In genomic region chr17:28906276-28907051, GRCh38 we compare ENCODE assay signal across 13 cellular contexts. TPM values are rescaled to one million over a fixed set of nuclear protein-coding genes. Genes with fewer than 3 reads are reported as not detected.
A peak's percentile ranks its signal among the peaks of the same experiment; 100 is the strongest.
DNase-seq lines count a peak whose midpoint lies in the region; ATAC-seq and TF ChIP-seq lines count a peak whose summit lies in the region.
"Had no signal": no experiment of that assay in that cellular context is flagged by ENCODE, and none has a peak within 500 bp of the region (broad histone marks: within the 10 kb centered on the region; RNA-seq: fewer than 3 reads in every experiment).

No MANE protein-coding gene starts in this region.

- H3K9me3 ChIP-seq in vagina = no peaks in the 10 kb centered on the region

- H3K27ac ChIP-seq in vagina = peak overlapping the region; percentile 84

- no peak for DNase-seq in activated naive CD8-positive, alpha-beta T cell treated with anti-CD3 and anti-CD28 coated beads for 36 hours
- DNase-seq in mesothelial cell of epicardium (ENCODE audit: low spot score in 2 of 2, unreplicated experiment in 2 of 2) (no peak), vagina (ENCODE audit: extremely low spot score in 2 of 2) (no peak), DMS153 treated with DMSO at 0.1 percent for 48 hours (lab: John Stamatoyannopoulos, UW; ENCODE audit: unreplicated experiment) (no peak)
- DNase-seq: COR-L47; GDM1; left colon; NCI-H2081; NCI-H748 treated with DMSO at 0.1 percent for 48 hours; stimulated activated CD4-positive, alpha-beta T cell treated with anti-CD3 and anti-CD28 coated beads, Interleukin-2, amount 100 ng/mL, for 24 hours; stimulated activated CD8-positive, alpha-beta memory T cell treated with anti-CD3 and anti-CD28 coated beads, Interleukin-4, amount 100 ng/mL, for 48 hours had no signal

- no peak for ATAC-seq in GM18909 (IDR thresholded peaks at IDR 0.05; ENCODE audit: poor library complexity, unreplicated experiment)

- H3K4me1 Mint-ChIP-seq in activated naive CD8-positive, alpha-beta T cell (ENCODE audit: low read depth) = peaks cover 12% of the 10 kb centered on the region
- H3K4me1 Mint-ChIP-seq in activated naive CD8-positive, alpha-beta T cell treated with anti-CD3 and anti-CD28 coated beads for 36 hours = peaks cover 13% of the 10 kb centered on the region
- peaks cover 10% of the 10 kb centered on the region for H3K4me1 Mint-ChIP-seq in mesothelial cell of epicardium

- no peak for TF ChIP-seq POLR2A in vagina (IDR thresholded peaks at IDR 0.05)

- H3K36me3 Mint-ChIP-seq in activated naive CD8-positive, alpha-beta T cell = no peaks in the 10 kb centered on the region
- H3K36me3 Mint-ChIP-seq in activated naive CD8-positive, alpha-beta T cell treated with anti-CD3 and anti-CD28 coated beads for 36 hours = peaks cover 9% of the 10 kb centered on the region
- H3K36me3 Mint-ChIP-seq in mesothelial cell of epicardium = peaks cover 27% of the 10 kb centered on the region

- no peak overlapping the region for H3K4me3 Mint-ChIP-seq in activated naive CD8-positive, alpha-beta T cell
- no peak overlapping the region for H3K4me3 Mint-ChIP-seq in activated naive CD8-positive, alpha-beta T cell treated with anti-CD3 and anti-CD28 coated beads for 36 hours
- no peak overlapping the region for H3K4me3 Mint-ChIP-seq in mesothelial cell of epicardium

- peaks cover 55% of the 10 kb centered on the region for H3K4me1 ChIP-seq in vagina

- no peaks in the 10 kb centered on the region for H3K27me3 Mint-ChIP-seq in activated naive CD8-positive, alpha-beta T cell
- H3K27me3 Mint-ChIP-seq in activated naive CD8-positive, alpha-beta T cell treated with anti-CD3 and anti-CD28 coated beads for 36 hours = no peaks in the 10 kb centered on the region
- no peaks in the 10 kb centered on the region for H3K27me3 Mint-ChIP-seq in mesothelial cell of epicardium (ENCODE audit: low read depth)

- H3K27ac Mint-ChIP-seq in activated naive CD8-positive, alpha-beta T cell = peak overlapping the region; percentile 22
- H3K27ac Mint-ChIP-seq in activated naive CD8-positive, alpha-beta T cell treated with anti-CD3 and anti-CD28 coated beads for 36 hours = no peak overlapping the region
- H3K27ac Mint-ChIP-seq in mesothelial cell of epicardium = peak overlapping the region; percentile 43

- no peak overlapping the region for H3K4me3 ChIP-seq in vagina

- H3K27me3 ChIP-seq in vagina = no peaks in the 10 kb centered on the region

- TF ChIP-seq CTCF in mesothelial cell of epicardium (IDR thresholded peaks at IDR 0.05; ENCODE audit: unreplicated experiment) (no peak), vagina (IDR thresholded peaks at IDR 0.05) (no peak)

- H3K9me3 Mint-ChIP-seq in activated naive CD8-positive, alpha-beta T cell (ENCODE audit: low read depth) = no peaks in the 10 kb centered on the region
- H3K9me3 Mint-ChIP-seq in activated naive CD8-positive, alpha-beta T cell treated with anti-CD3 and anti-CD28 coated beads for 36 hours = no peaks in the 10 kb centered on the region
- H3K9me3 Mint-ChIP-seq in mesothelial cell of epicardium = no peaks in the 10 kb centered on the region

- intact Hi-C loops in vagina (cut with DNase I) = no loop called here

- peaks cover 0 to 39% of the 10 kb centered on the region in 2 donors for H3K36me3 ChIP-seq in vagina

RNA-seq across cellular contexts. Expression of gene DHRS13, which starts 3.6 kb away (rescaled TPM):
- 10 to 100 TPM; 31.8 to 34.1 TPM for total RNA-seq in activated naive CD8-positive, alpha-beta T cell treated with anti-CD3 and anti-CD28 coated beads for 36 hours
- 10.3 to 12.4 TPM (median 12.1 TPM) in 3 replicates for total RNA-seq in mesothelial cell of epicardium
- total RNA-seq in vagina = 11.8 TPM

RNA-seq across cellular contexts. Expression of gene FLOT2, which starts 8.9 kb away (rescaled TPM):
- 10 to 100 TPM; 56.2 to 65.2 TPM for total RNA-seq in activated naive CD8-positive, alpha-beta T cell treated with anti-CD3 and anti-CD28 coated beads for 36 hours
- total RNA-seq in mesothelial cell of epicardium (74.4 to 85.4 TPM (median 79.4 TPM) in 3 replicates), vagina (56.2 TPM)

RNA-seq across cellular contexts. Expression of gene PHF12, which starts 44.9 kb away (rescaled TPM):
- total RNA-seq in activated naive CD8-positive, alpha-beta T cell treated with anti-CD3 and anti-CD28 coated beads for 36 hours = 10 to 100 TPM; 41.4 to 45.7 TPM
- total RNA-seq in mesothelial cell of epicardium (60.1 to 69.3 TPM (median 60.3 TPM) in 3 replicates), vagina (54.5 TPM)

RNA-seq across cellular contexts. Expression of gene ERAL1, which starts 51.6 kb away (rescaled TPM):
- total RNA-seq in activated naive CD8-positive, alpha-beta T cell treated with anti-CD3 and anti-CD28 coated beads for 36 hours = 10 to 100 TPM; 77.6 to 80.4 TPM
- total RNA-seq in mesothelial cell of epicardium (37.4 to 43.4 TPM (median 38.4 TPM) in 3 replicates), vagina (44.9 TPM)
